1 cellular context compared by ENCODE assay signal in genomic region chr11:78392854-78393253, GRCh38.
TF ChIP-seq lines count a peak whose summit lies in the region.

No MANE protein-coding gene starts in this region.

TF ChIP-seq in K562, 482 proteins besides CTCF, POLR2A, EP300 and RAD21 (continued from another document and continues in another):
- TF ChIP-seq TFE3 (CRISPR knock-in tag; IDR thresholded peaks at IDR 0.05) (peak; percentile 65), TRIM24 (IDR thresholded peaks at IDR 0.05) (peak in 1 of 2 experiments; percentile 59; a peak in 1 of 4 replicates), ZNF143 (CRISPR knock-in tag; IDR thresholded peaks at IDR 0.05) (no peak), CBX2 (IDR thresholded peaks at IDR 0.05; ENCODE audit: insufficient read depth, low read length, poor library complexity, severe bottlenecking) (no peak), ZNF165 (CRISPR knock-in tag; IDR thresholded peaks at IDR 0.05; ENCODE audit: borderline replicate concordance) (no peak), PURB (CRISPR knock-in tag; IDR thresholded peaks at IDR 0.05; ENCODE audit: low read depth) (no peak), CBFA2T3 (IDR thresholded peaks at IDR 0.05) (peak; percentile 84), ARHGAP35 (IDR thresholded peaks at IDR 0.05; ENCODE audit: partially characterized antibody) (no peak), CHD1 (IDR thresholded peaks at IDR 0.05; ENCODE audit: low read length) (no peak), CBFA2T2 (conservative IDR thresholded peaks at IDR 0.05) (peak; percentile 78), ZBTB8A (IDR thresholded peaks at IDR 0.05; ENCODE audit: partially characterized antibody) (no peak), BCOR (IDR thresholded peaks at IDR 0.05) (no peak), IRF9 (tag; IDR thresholded peaks at IDR 0.05) (no peak), PTRF (tag; IDR thresholded peaks at IDR 0.05) (no peak), ZNF57 (CRISPR knock-in tag; IDR thresholded peaks at IDR 0.05) (no peak), ZBED1 (IDR thresholded peaks at IDR 0.05) (no peak), POLR2AphosphoS2 (IDR thresholded peaks at IDR 0.05; ENCODE audit: low read length) (no peak), KAT2B (IDR thresholded peaks at IDR 0.05; ENCODE audit: low read depth, low read length) (no peak), ZNF717 (CRISPR knock-in tag; IDR thresholded peaks at IDR 0.05) (no peak), TAF9B (IDR thresholded peaks at IDR 0.05; ENCODE audit: partially characterized antibody) (no peak), CBX3 (IDR thresholded peaks at IDR 0.05; ENCODE audit: borderline replicate concordance in 1 of 2, low read length in 2 of 2) (no peak), RAD51 (IDR thresholded peaks at IDR 0.05; ENCODE audit: borderline replicate concordance, low read depth) (peak; percentile 67), SOX6 (IDR thresholded peaks at IDR 0.05) (peak; percentile 71), CUX1 (CRISPR knock-in tag; IDR thresholded peaks at IDR 0.05) (no peak), FOXJ3 (CRISPR knock-in tag; IDR thresholded peaks at IDR 0.05) (no peak), PHF21A (IDR thresholded peaks at IDR 0.05; ENCODE audit: borderline replicate concordance, low read depth) (no peak), IRF1 (CRISPR knock-in tag; IDR thresholded peaks at IDR 0.05; ENCODE audit: borderline replicate concordance) (no peak), FOXA3 (CRISPR knock-in tag; conservative IDR thresholded peaks at IDR 0.05 in 1 of 2, IDR thresholded peaks at IDR 0.05 in 1 of 2) (no peak), CEBPB (tag; IDR thresholded peaks at IDR 0.05) (peak; percentile 80), KLF1 (tag; IDR thresholded peaks at IDR 0.05) (no peak), ZNF12 (CRISPR knock-in tag; IDR thresholded peaks at IDR 0.05) (no peak), ZFPM2 (CRISPR knock-in tag; IDR thresholded peaks at IDR 0.05) (no peak), HMBOX1 (IDR thresholded peaks at IDR 0.05) (peak; percentile 81), SMARCA5 (IDR thresholded peaks at IDR 0.05) (no peak), POLR2B (IDR thresholded peaks at IDR 0.05; ENCODE audit: low read depth, partially characterized antibody) (no peak), HES1 (IDR thresholded peaks at IDR 0.05; ENCODE audit: low read depth) (0 out of 2 replicates have a peak, but pooled peaks have one; percentile 12), ZC3H8 (IDR thresholded peaks at IDR 0.05) (no peak), ZNF124 (CRISPR knock-in tag; IDR thresholded peaks at IDR 0.05) (no peak), MAX (CRISPR knock-in tag; IDR thresholded peaks at IDR 0.05) (no peak), ZNF41 (CRISPR knock-in tag; conservative IDR thresholded peaks at IDR 0.05) (no peak), ZBTB1 (CRISPR knock-in tag; IDR thresholded peaks at IDR 0.05; ENCODE audit: borderline replicate concordance, low read depth) (no peak), HIVEP1 (CRISPR knock-in tag; IDR thresholded peaks at IDR 0.05) (no peak), ZNF436 (CRISPR knock-in tag; IDR thresholded peaks at IDR 0.05) (no peak), BRF1 (IDR thresholded peaks at IDR 0.05; ENCODE audit: borderline replicate concordance, extremely low read depth, insufficient read length) (no peak), E2F5 (CRISPR knock-in tag; IDR thresholded peaks at IDR 0.05) (no peak), L3MBTL2 (IDR thresholded peaks at IDR 0.05) (peak; percentile 63; the same call in 1 of the 2 replicates), ATF7 (IDR thresholded peaks at IDR 0.05) (peak; percentile 60; the same call in 1 of the 2 replicates), ZNF175 (CRISPR knock-in tag; IDR thresholded peaks at IDR 0.05; ENCODE audit: low read depth) (0 out of 2 replicates have a peak, but pooled peaks have one; percentile 27), THRB (CRISPR knock-in tag; conservative IDR thresholded peaks at IDR 0.05) (no peak), GMEB1 (CRISPR knock-in tag; IDR thresholded peaks at IDR 0.05) (no peak), EGR1 (conservative IDR thresholded peaks at IDR 0.05) (no peak), ELK1 (CRISPR knock-in tag; IDR thresholded peaks at IDR 0.05) (no peak), CSDE1 (IDR thresholded peaks at IDR 0.05) (no peak), KDM1A (IDR thresholded peaks at IDR 0.05) (peak; percentile 77 to 79), ILF3 (IDR thresholded peaks at IDR 0.05; ENCODE audit: borderline replicate concordance) (no peak), TCF7L2 (IDR thresholded peaks at IDR 0.05; ENCODE audit: low read depth, low read length) (no peak), ZNF184 (CRISPR knock-in tag; IDR thresholded peaks at IDR 0.05) (no peak), CEBPG (CRISPR knock-in tag; IDR thresholded peaks at IDR 0.05) (no peak), CEBPG (tag; conservative IDR thresholded peaks at IDR 0.05 in 1 of 2, IDR thresholded peaks at IDR 0.05 in 1 of 2) (0 out of 4 replicates have a peak, but pooled peaks have one; percentile 22 to 37)
